Comparison of ENCODE assay signal across 14 cellular contexts in genomic region chr11:77592727-77593126, GRCh38. TPM values are rescaled to one million over a fixed set of nuclear protein-coding genes. Genes with fewer than 3 reads are reported as not detected.
"Had no signal": no experiment of that assay in that cellular context is flagged by ENCODE, and none has a peak within 500 bp of the region (broad histone marks: within the 10 kb centered on the region; RNA-seq: fewer than 3 reads in every experiment).

No MANE protein-coding gene starts in this region.

- H3K27ac ChIP-seq: colonic mucosa, WERI-Rb-1 had no signal

- H3K27me3 ChIP-seq: colonic mucosa had no signal

- ATAC-seq: left ventricle myocardium superior; stimulated activated naive B cell treated with anti-CD40 and anti-IgM and Interleukin-4, amounts not matched to agents 10 μg/mL and 1 μg/mL and 100 μg/mL, for 72 hours had no signal

- DNase-seq: activated CD4-positive, alpha-beta T cell treated with anti-CD3 and anti-CD28 coated beads for 1 hour; activated CD8-positive, alpha-beta memory T cell treated with anti-CD3 and anti-CD28 coated beads for 24 hours; activated CD8-positive, alpha-beta memory T cell treated with anti-CD3 and anti-CD28 coated beads, Interleukin-2, amount 50 U/mL, for 48 hours; activated effector memory CD4-positive, alpha-beta T cell treated with Interleukin-2 at 50 U/mL for 16 hours; activated naive CD4-positive, alpha-beta T cell treated with anti-CD3 and anti-CD28 coated beads, Interleukin-2, amount 50 U/mL, for 16 hours; activated T-cell treated with anti-CD3 and anti-CD28 coated beads, Interleukin-2, amount 50 U/mL, for 48 hours; aorta; colonic mucosa; head of caudate nucleus; left ventricle myocardium superior; retina; stimulated activated naive B cell treated with anti-CD40 and anti-IgM and Interleukin-4, amounts not matched to agents 10 μg/mL and 1 μg/mL and 100 μg/mL, for 72 hours; WERI-Rb-1 had no signal

- FAIRE-seq: frontal cortex had no signal

- H3K36me3 ChIP-seq: colonic mucosa, WERI-Rb-1 had no signal

- H3K9me3 ChIP-seq: colonic mucosa had no signal

- H3K4me3 ChIP-seq: colonic mucosa had no signal

RNA-seq across cellular contexts. Expression of gene AQP11, which starts 3.0 kb away (rescaled TPM):
- total RNA-seq: aorta had no signal
